ENCODE assay signal across 8 cellular contexts in genomic region chr10:84140036-84140379, GRCh38. TPM values are rescaled to one million over a fixed set of nuclear protein-coding genes. Genes with fewer than 3 reads are reported as not detected.
DNase-seq lines count a peak whose midpoint lies in the region; ATAC-seq lines count a peak whose summit lies in the region.

No MANE protein-coding gene starts in this region.

- ATAC-seq in HG02798 (IDR thresholded peaks at IDR 0.05; ENCODE audit: poor library complexity, unreplicated experiment) (peak; percentile 3), Right ventricle myocardium superior (ENCODE audit: poor library complexity) (peak; percentile 23)
- no peak for ATAC-seq in activated T-helper 17 cell treated with anti-CD3 and anti-CD28 coated beads, Interleukin-2, amount 50 U/mL, for 72 hours (replicated peaks)

- H3K27ac Mint-ChIP-seq in activated T-helper 17 cell treated with anti-CD3 and anti-CD28 coated beads, Interleukin-2, amount 50 U/mL, for 72 hours, result peak overlapping the region; percentile 99

- H3K36me3 Mint-ChIP-seq in activated T-helper 17 cell treated with anti-CD3 and anti-CD28 coated beads, Interleukin-2, amount 50 U/mL, for 72 hours (ENCODE audit: low read depth), result peaks cover 50% of the 10 kb centered on the region

- H3K4me1 ChIP-seq in rectal smooth muscle tissue (ENCODE audit: control insufficient read depth, insufficient read depth, low read length), result peaks cover 11% of the 10 kb centered on the region

- peak overlapping the region; percentile 99 for H3K4me3 ChIP-seq in rectal smooth muscle tissue (ENCODE audit: low read length)

- intact Hi-C loops in Right ventricle myocardium superior (cut with DNase I), result no loop called here

- peak overlapping the region; percentile 99 for H3K9ac ChIP-seq in rectal smooth muscle tissue (ENCODE audit: low read length)

- H3K9me3 Mint-ChIP-seq in activated T-helper 17 cell treated with anti-CD3 and anti-CD28 coated beads, Interleukin-2, amount 50 U/mL, for 72 hours, result no peaks in the 10 kb centered on the region

- peak overlapping the region; percentile 96 for H3K27ac ChIP-seq in rectal smooth muscle tissue (ENCODE audit: low read depth, low read length)

- DNase-seq in CD1c-positive myeloid dendritic cell (ENCODE audit: extremely low spot score), result peak; percentile 49
- DNase-seq in Right ventricle myocardium superior, result no peak
- DNase-seq in G401 (ENCODE audit: low spot score), result no peak
- no peak for DNase-seq in NCI-H748 treated with DMSO at 0.1 percent for 48 hours (lab: John Stamatoyannopoulos, UW)
- DNase-seq in NCI-H1048 (lab: John Stamatoyannopoulos, UW), result no peak

- no peaks in the 10 kb centered on the region for H3K27me3 ChIP-seq in rectal smooth muscle tissue (ENCODE audit: control insufficient read depth, insufficient read depth, low read length)

- peak overlapping the region; percentile 93 for H3K4me3 Mint-ChIP-seq in activated T-helper 17 cell treated with anti-CD3 and anti-CD28 coated beads, Interleukin-2, amount 50 U/mL, for 72 hours

- H3K27me3 Mint-ChIP-seq in activated T-helper 17 cell treated with anti-CD3 and anti-CD28 coated beads, Interleukin-2, amount 50 U/mL, for 72 hours, result no peaks in the 10 kb centered on the region

- peaks cover 5% of the 10 kb centered on the region for H3K36me3 ChIP-seq in rectal smooth muscle tissue (ENCODE audit: control insufficient read depth, insufficient read depth, low read length)

- H3K4me1 Mint-ChIP-seq in activated T-helper 17 cell treated with anti-CD3 and anti-CD28 coated beads, Interleukin-2, amount 50 U/mL, for 72 hours, result peaks cover 14% of the 10 kb centered on the region

- in situ Hi-C loops in G401 (cut with HindIII; ENCODE audit: low sequenced_read_pairs), result no loop called here

RNA-seq across cellular contexts. Expression of gene GHITM, which starts 0.7 kb away (rescaled TPM):
- total RNA-seq in activated T-helper 17 cell treated with anti-CD3 and anti-CD28 coated beads, Interleukin-2, amount 50 U/mL, for 72 hours, result 100 to 1,000 TPM; 117 to 179 TPM
- 394 TPM for total RNA-seq in Right ventricle myocardium superior
- 165 and 197 TPM in 2 replicates for total RNA-seq in G401 (2014; rRNA removed; shearing (Covaris generic))

RNA-seq across cellular contexts. Expression of gene GPR15LG, which starts 33.6 kb away (rescaled TPM):
- not detected for total RNA-seq in activated T-helper 17 cell treated with anti-CD3 and anti-CD28 coated beads, Interleukin-2, amount 50 U/mL, for 72 hours
- not detected for total RNA-seq in Right ventricle myocardium superior
- total RNA-seq in G401 (2014; rRNA removed; shearing (Covaris generic)), result not detected in 2 replicates

RNA-seq across cellular contexts. Expression of gene CDHR1, which starts 54.3 kb away (rescaled TPM):
- total RNA-seq in activated T-helper 17 cell treated with anti-CD3 and anti-CD28 coated beads, Interleukin-2, amount 50 U/mL, for 72 hours, result under 1 TPM; 0.11 TPM
- 0.32 TPM for total RNA-seq in Right ventricle myocardium superior
- not detected in 2 replicates for total RNA-seq in G401 (2014; rRNA removed; shearing (Covaris generic))
